Comparison of ENCODE assay signal across 18 cellular contexts in the genomic region with DNA sequence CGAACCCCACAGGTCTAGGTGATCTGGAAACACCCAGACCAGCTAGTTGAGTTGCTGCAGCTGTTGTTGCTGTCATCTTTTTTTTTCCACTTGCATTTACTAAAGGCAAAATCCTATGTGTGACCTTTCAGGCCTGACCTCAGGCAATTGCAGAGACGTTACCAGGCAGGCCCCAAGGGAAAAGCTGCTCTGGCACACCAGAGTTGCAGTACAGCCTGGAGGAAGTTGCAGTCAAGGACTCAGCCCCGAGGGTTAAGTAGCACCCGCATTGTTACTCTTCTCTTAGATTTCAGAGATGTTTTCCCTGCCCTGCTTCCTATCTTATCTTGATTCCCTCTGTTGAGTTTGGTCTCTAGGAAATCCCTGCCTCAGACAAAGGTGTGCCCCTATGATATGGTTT. TPM values are rescaled to one million over a fixed set of nuclear protein-coding genes. Genes with fewer than 3 reads are reported as not detected.
DNase-seq lines count a peak whose midpoint lies in the region; ATAC-seq, FAIRE-seq and TF ChIP-seq lines count a peak whose summit lies in the region.
"Had no signal": no experiment of that assay in that cellular context is flagged by ENCODE, and none has a peak within 500 bp of the region (broad histone marks: within the 10 kb centered on the region; RNA-seq: fewer than 3 reads in every experiment).

No MANE protein-coding gene starts in this region.

- DNase-seq in A549 (ENCODE audit: low read depth in 1 of 2, low spot score in 1 of 2) (no peak), ELF-1 (ENCODE audit: low read depth, low spot score) (peak; percentile 67), NB4 (ENCODE audit: low read depth) (peak; percentile 94), endodermal cell (no peak), immature natural killer cell (no peak), islet precursor cell (no peak)
- DNase-seq in stimulated activated CD4-positive, alpha-beta T cell treated with anti-CD3 and anti-CD28 coated beads, Interleukin-4, amount 100 ng/mL, for 24 hours, result no peak
- DNase-seq: AML-193; CD8-positive, alpha-beta T cell; H9; NCI-H1105 treated with DMSO at 0.1 percent for 48 hours; NCI-H187 treated with DMSO at 0.1 percent for 48 hours; NCI-H226; NK-92 treated with Interleukin-12 subunit alpha and Interleukin-12 subunit beta, amount 100 ng/mL, for 24 hours; PC-3; T-cell had no signal

- TF ChIP-seq POLR2A in A549 (IDR thresholded peaks at IDR 0.05; ENCODE audit: low read length), result no peak
- TF ChIP-seq POLR2A in NB4 (IDR thresholded peaks at IDR 0.05; ENCODE audit: extremely low read depth, insufficient read length), result no peak

- no peak for ATAC-seq in A549
- ATAC-seq in HG02938 (IDR thresholded peaks at IDR 0.05; ENCODE audit: unreplicated experiment), result no peak
- ATAC-seq: CD8-positive, alpha-beta T cell; PC-3; T-cell had no signal

- no peak for TF ChIP-seq EP300 in A549 (IDR thresholded peaks at IDR 0.05)

- no peak overlapping the region for H3K4me2 ChIP-seq in A549

- H3K36me3 ChIP-seq in endodermal cell (ENCODE audit: control insufficient read depth, insufficient read depth, low read length), result peaks cover 3% of the 10 kb centered on the region

- no peak overlapping the region for H3K9ac ChIP-seq in endodermal cell (ENCODE audit: extremely low read depth, low read length, poor library complexity, severe bottlenecking)

- H3K9me3 Mint-ChIP-seq in endodermal cell (peaks cover 12% of the 10 kb centered on the region), immature natural killer cell (no peaks in the 10 kb centered on the region)
- H3K9me3 Mint-ChIP-seq: CD8-positive, alpha-beta T cell; H9; T-cell had no signal

- FAIRE-seq in A549 (lab: Jason Lieb, UNC), result no peak

- CTCF ChIA-PET in A549 (lab: Yijun Ruan, JAX), result interaction anchor here (1.0 to 1.5 kb wide), 2 partner anchors 13 to 19 kb away, joined by 3 to 5 read pairs; no protein-coding TSS in a partner anchor

- no peaks in the 10 kb centered on the region for H3K36me3 Mint-ChIP-seq in endodermal cell (ENCODE audit: low read depth)
- H3K36me3 Mint-ChIP-seq in immature natural killer cell, result peaks cover 0 to 3% (median 0%) of the 10 kb centered on the region in 3 donors
- H3K36me3 Mint-ChIP-seq: CD8-positive, alpha-beta T cell; T-cell had no signal

- TF ChIP-seq RAD21 in A549 (conservative IDR thresholded peaks at IDR 0.05 in 1 of 2, IDR thresholded peaks at IDR 0.05 in 1 of 2), result no peak

- H3K27ac Mint-ChIP-seq in endodermal cell, result peak overlapping the region; percentile 78
- H3K27ac Mint-ChIP-seq in immature natural killer cell, result no peak overlapping the region
- H3K27ac Mint-ChIP-seq: CD8-positive, alpha-beta T cell; IgD-negative memory B cell; T-cell had no signal

- H3K4me3 ChIP-seq in A549 (no peak overlapping the region), NB4 (ENCODE audit: low read depth, low read length) (no peak overlapping the region), endodermal cell (ENCODE audit: low read length) (peak overlapping the region; percentile 60)

- peak overlapping the region; percentile 22 to 60; a peak in 3 of 6 replicates for H3K27ac ChIP-seq in A549
- H3K27ac ChIP-seq in endodermal cell (ENCODE audit: low read depth, low read length), result no peak overlapping the region

- TF ChIP-seq CTCF in A549 (IDR thresholded peaks at IDR 0.05), result no peak
- TF ChIP-seq CTCF in NB4 (IDR thresholded peaks at IDR 0.05; ENCODE audit: low read depth, low read length), result no peak
- no peak for TF ChIP-seq CTCF in endodermal cell (conservative IDR thresholded peaks at IDR 0.05)

- POLR2A ChIA-PET in A549 (lab: Yijun Ruan, JAX), result no interaction called here

- H3K27me3 ChIP-seq in endodermal cell (ENCODE audit: control insufficient read depth, insufficient read depth, low read length, poor library complexity, severe bottlenecking), result no peaks in the 10 kb centered on the region

- H3K4me1 Mint-ChIP-seq in endodermal cell (peaks cover 51% of the 10 kb centered on the region), immature natural killer cell (peaks cover 6 to 8% of the 10 kb centered on the region in 2 donors)
- H3K4me1 Mint-ChIP-seq: T-cell had no signal

- 75% methylated on average over 4 of the region's 4 CpGs for WGBS in A549 (ENCODE audit: missing lambda C conversion rate)
- WGBS in endodermal cell (ENCODE audit: insufficient coverage in 1 of 2, insufficient read length in 1 of 2), 2 experiments, result 41 to 50% methylated on average over 2 to 4 of the region's 4 CpGs

- H3K4me1 ChIP-seq in A549, result peaks cover 9% of the 10 kb centered on the region; the same call in 1 of the 3 replicates
- peaks cover 20% of the 10 kb centered on the region for H3K4me1 ChIP-seq in endodermal cell (ENCODE audit: control insufficient read depth, insufficient read depth, low read length)

- H3K27me3 Mint-ChIP-seq in endodermal cell (ENCODE audit: insufficient read depth), result no peaks in the 10 kb centered on the region
- peaks cover 3 to 9% (median 6%) of the 10 kb centered on the region in 3 donors for H3K27me3 Mint-ChIP-seq in immature natural killer cell (ENCODE audit: low read depth in 3 of 3)

- H3K4me3 Mint-ChIP-seq in endodermal cell (no peak overlapping the region), immature natural killer cell (no peak overlapping the region)
- H3K4me3 Mint-ChIP-seq: CD8-positive, alpha-beta T cell; T-cell had no signal

- H3K9me3 ChIP-seq in A549 (no peaks in the 10 kb centered on the region), endodermal cell (ENCODE audit: control insufficient read depth, low read length) (peaks cover 27% of the 10 kb centered on the region)

TF ChIP-seq in A549, 52 proteins besides CTCF, POLR2A, EP300 and RAD21:
- TF ChIP-seq RARB (CRISPR knock-in tag; IDR thresholded peaks at IDR 0.05), result no peak
- TF ChIP-seq SREBF2 (IDR thresholded peaks at IDR 0.05), result no peak
- no peak for TF ChIP-seq FOSB (CRISPR knock-in tag; IDR thresholded peaks at IDR 0.05)
- no peak for TF ChIP-seq ZFP36 (IDR thresholded peaks at IDR 0.05; ENCODE audit: borderline replicate concordance, partially characterized antibody)
- TF ChIP-seq E2F6 (IDR thresholded peaks at IDR 0.05; ENCODE audit: borderline replicate concordance, low read depth), result no peak

RNA-seq across cellular contexts. Expression of gene SMAD2, which starts 45.2 kb away (rescaled TPM):
- polyA plus RNA-seq in A549 (2011; rRNA removed) (217 and 229 TPM in 2 replicates), A549 (2017; fragmentation: RNase III; extraction: RNeasy Plus Mini Kit Qiagen cat#74134 plus additional on column Dnase treatment) (121 to 133 TPM (median 131 TPM) in 3 replicates), immature natural killer cell (100 to 1,000 TPM in 2 of 3 donors, 10 to 100 TPM in 1; 81.4 to 123 (median 112) TPM)
- polyA plus RNA-seq in A549 (2012; cell fraction: cytosol; rRNA removed), result 42.4 TPM in 2 replicates
- polyA plus RNA-seq in A549 (2012; cell fraction: nucleus; rRNA removed), result 17.1 and 25.1 TPM in 2 replicates
- 204 and 226 TPM in 2 replicates for polyA minus RNA-seq in A549 (2011; rRNA and poly(A)+ RNA removed)
- total RNA-seq in endodermal cell, result 100 to 1,000 TPM; 156 to 189 TPM
- polyA plus RNA-seq in endodermal cell (2013, experiment 1 of 2), result 69.1 TPM
- polyA plus RNA-seq in endodermal cell (2013, experiment 2 of 2), result 67.2 TPM

Comparison
In these comparisons a context has a peak if more than half of its experiments do, and no peak if none do; other contexts are left out.
1. DNase-seq: peak in ELF-1 (single experiment) and NB4 (single experiment); none in A549 (0 of 2), endodermal cell (single experiment), stimulated activated CD4-positive, alpha-beta T cell treated with anti-CD3 and anti-CD28 coated beads, Interleukin-4, amount 100 ng/mL, for 24 hours (single experiment), immature natural killer cell (0 of 3) and islet precursor cell (single experiment).